Comparison of ENCODE assay signal across 1 cellular context in genomic region chr20:21202284-21202683, GRCh38.
TF ChIP-seq lines count a peak whose summit lies in the region.

No MANE protein-coding gene starts in this region.

TF ChIP-seq in GM23338, 12 proteins besides CTCF, POLR2A, EP300 and RAD21 (continued from another document):
- TF ChIP-seq REST (IDR thresholded peaks at IDR 0.05; ENCODE audit: unreplicated experiment) = no peak
